In genomic region chrX:68146054-68146453, GRCh38 we compare ENCODE assay signal across 8 cellular contexts.
DNase-seq lines count a peak whose midpoint lies in the region; ATAC-seq and TF ChIP-seq lines count a peak whose summit lies in the region.

No MANE protein-coding gene starts in this region.

- H3K36me3 ChIP-seq in neural cell (ENCODE audit: insufficient read depth, low read length): no peaks in the 10 kb centered on the region
- H3K36me3 ChIP-seq in aorta (ENCODE audit: control insufficient read depth in 1 of 2, insufficient read depth in 2 of 2, low read length in 1 of 2): no peaks in the 10 kb centered on the region

- DNase-seq in GM10248 (ENCODE audit: extremely low spot score): no peak
- peak; percentile 26 for DNase-seq in NCI-H1694 (lab: John Stamatoyannopoulos, UW)
- DNase-seq in cerebellar cortex (ENCODE audit: low spot score): peak; percentile 28
- no peak for DNase-seq in NK-92 treated with Interleukin-12 subunit alpha and Interleukin-12 subunit beta, amount 100 ng/mL, for 24 hours (lab: John Stamatoyannopoulos, UW)
- no peak for DNase-seq in immature natural killer cell
- DNase-seq in aorta: no peak

- TF ChIP-seq EP300 in neural cell (conservative IDR thresholded peaks at IDR 0.05; ENCODE audit: poor library complexity, severe bottlenecking): no peak

- H3K4me2 ChIP-seq in neural cell (ENCODE audit: low read length): no peak overlapping the region

- TF ChIP-seq CTCF in GM10248 (IDR thresholded peaks at IDR 0.05; ENCODE audit: control extremely low read depth, extremely low read depth, low read depth, missing control alignments) (peak; percentile 13), neural cell (IDR thresholded peaks at IDR 0.05; ENCODE audit: poor library complexity, severe bottlenecking) (peak; percentile 48)

- H3K27me3 ChIP-seq in neural cell (ENCODE audit: insufficient read depth, low read depth, low read length) (no peaks in the 10 kb centered on the region), aorta (ENCODE audit: control insufficient read depth in 1 of 2, insufficient read depth in 2 of 2, low read length in 1 of 2) (no peaks in the 10 kb centered on the region)

- no peaks in the 10 kb centered on the region for H3K36me3 Mint-ChIP-seq in immature natural killer cell

- H3K4me3 ChIP-seq in neural cell (ENCODE audit: low read length): no peak overlapping the region
- H3K4me3 ChIP-seq in aorta (ENCODE audit: low read length in 2 of 2): no peak overlapping the region

- no peaks in the 10 kb centered on the region for H3F3A ChIP-seq in neural cell (ENCODE audit: insufficient read depth, low read length, poor library complexity, severe bottlenecking)

- peaks cover 0 to 5% (median 5%) of the 10 kb centered on the region in 3 donors for H3K27me3 Mint-ChIP-seq in immature natural killer cell (ENCODE audit: low read depth in 3 of 3)

- no peak for ATAC-seq in GM18519 (IDR thresholded peaks at IDR 0.05; ENCODE audit: low FRiP score, unreplicated experiment)
- ATAC-seq in aorta (ENCODE audit: low FRiP score): no peak

- H3K9me3 ChIP-seq in neural cell (ENCODE audit: low read length) (no peaks in the 10 kb centered on the region), aorta (ENCODE audit: control insufficient read depth, low read length) (no peaks in the 10 kb centered on the region)

- CTCF ChIA-PET in GM10248 (lab: Yijun Ruan, JAX): no interaction called here

- no peak overlapping the region for H3K9ac ChIP-seq in neural cell (ENCODE audit: low read length)

- no peaks in the 10 kb centered on the region for H3K4me1 Mint-ChIP-seq in immature natural killer cell

- TF ChIP-seq RAD21 in neural cell (conservative IDR thresholded peaks at IDR 0.05): peak; percentile 58

- 2 to 10% methylated on average over 2 of the region's 2 CpGs for WGBS in aorta, 2 donors

- no peak overlapping the region for H3K27ac ChIP-seq in neural cell (ENCODE audit: low read length)
- no peak overlapping the region for H3K27ac ChIP-seq in aorta (ENCODE audit: low read depth in 1 of 2, low read length in 2 of 2)

- H3K27ac Mint-ChIP-seq in immature natural killer cell: no peak overlapping the region

- no peaks in the 10 kb centered on the region for H3K79me2 ChIP-seq in neural cell (replicated peaks; ENCODE audit: insufficient read depth, low read length)

- no peaks in the 10 kb centered on the region for H3K9me3 Mint-ChIP-seq in immature natural killer cell

- H2AFZ ChIP-seq in neural cell (ENCODE audit: low read depth, low read length): no peak overlapping the region

- H3K4me3 Mint-ChIP-seq in immature natural killer cell: no peak overlapping the region

- POLR2A ChIA-PET in GM10248 (lab: Yijun Ruan, JAX): no interaction called here

- intact Hi-C loops in aorta (cut with DNase I): no loop called here

- H3K9me2 ChIP-seq in neural cell (ENCODE audit: insufficient read depth, low read length): no peaks in the 10 kb centered on the region

- H3K4me1 ChIP-seq in aorta (ENCODE audit: control insufficient read depth in 1 of 2, insufficient read depth in 2 of 2, low read length in 2 of 2): no peaks in the 10 kb centered on the region

- H4K20me1 ChIP-seq in neural cell (ENCODE audit: insufficient read depth): no peaks in the 10 kb centered on the region

TF ChIP-seq in neural cell, 6 proteins besides CTCF, POLR2A, EP300 and RAD21:
- TF ChIP-seq SMC3 (conservative IDR thresholded peaks at IDR 0.05; ENCODE audit: poor library complexity): peak; percentile 48
- no peak for TF ChIP-seq REST (IDR thresholded peaks at IDR 0.05; ENCODE audit: borderline replicate concordance)
- no peak for TF ChIP-seq MXI1 (conservative IDR thresholded peaks at IDR 0.05; ENCODE audit: poor library complexity, severe bottlenecking)
- TF ChIP-seq TAF1 (IDR thresholded peaks at IDR 0.05; ENCODE audit: low read depth): no peak

Comparison
In these comparisons a context has a peak if more than half of its experiments do, and no peak if none do; other contexts are left out.
1. DNase-seq: peak in NCI-H1694 (single experiment) and cerebellar cortex (single experiment); none in GM10248 (single experiment), NK-92 treated with Interleukin-12 subunit alpha and Interleukin-12 subunit beta, amount 100 ng/mL, for 24 hours (single experiment), immature natural killer cell (0 of 3) and aorta (0 of 2).